20 cellular contexts compared by ENCODE assay signal in genomic region chr2:15834381-15835031, GRCh38.
DNase-seq lines count a peak whose midpoint lies in the region; ATAC-seq, FAIRE-seq and TF ChIP-seq lines count a peak whose summit lies in the region.
"Had no signal": no experiment of that assay in that cellular context is flagged by ENCODE, and none has a peak within 500 bp of the region (broad histone marks: within the 10 kb centered on the region; RNA-seq: fewer than 3 reads in every experiment).

No MANE protein-coding gene starts in this region.

- peak; percentile 8 for DNase-seq in activated effector memory CD4-positive, alpha-beta T cell treated with anti-CD3 and anti-CD28 coated beads, Interleukin-2, amount 50 U/mL, for 16 hours
- DNase-seq in activated effector memory CD4-positive, alpha-beta T cell treated with Interleukin-2 at 50 U/mL for 16 hours: no peak
- DNase-seq in nephron progenitor cell (no peak), urothelium cell line (ENCODE audit: low spot score) (no peak), amygdala (lab: John Stamatoyannopoulos, UW) (no peak)
- DNase-seq: Caco-2; CD4-positive, CD25-positive, alpha-beta regulatory T cell; CD8-positive, alpha-beta T cell; DMS153; DND-41; GM23248; H7; HCEC 1CT had no signal

- TF ChIP-seq CTCF in nephron progenitor cell (IDR thresholded peaks at IDR 0.05): no peak

- peaks cover 26% of the 10 kb centered on the region for H3K4me1 Mint-ChIP-seq in nephron progenitor cell
- H3K4me1 Mint-ChIP-seq: B cell; CD4-positive, CD25-positive, alpha-beta regulatory T cell had no signal

- H3K4me3 Mint-ChIP-seq in nephron progenitor cell: no peak overlapping the region
- H3K4me3 Mint-ChIP-seq: B cell; CD4-positive, CD25-positive, alpha-beta regulatory T cell; CD8-positive, alpha-beta T cell had no signal

- no peak for ATAC-seq in HG03097 (IDR thresholded peaks at IDR 0.05; ENCODE audit: low FRiP score, unreplicated experiment)
- ATAC-seq: CD8-positive, alpha-beta T cell had no signal

- peaks cover 13% of the 10 kb centered on the region for H3K36me3 Mint-ChIP-seq in nephron progenitor cell (ENCODE audit: low read depth)
- H3K36me3 Mint-ChIP-seq: CD4-positive, CD25-positive, alpha-beta regulatory T cell; CD8-positive, alpha-beta T cell had no signal

- FAIRE-seq in urothelium cell line (lab: Jason Lieb, UNC): peak; percentile 40
- FAIRE-seq: A204.1, G401.6, GM12892, GM19239, H1 had no signal

- H3K27me3 Mint-ChIP-seq in nephron progenitor cell (ENCODE audit: low read depth, poor library complexity): peaks cover 13% of the 10 kb centered on the region
- H3K27me3 Mint-ChIP-seq: B cell; CD4-positive, CD25-positive, alpha-beta regulatory T cell had no signal

- H3K27ac Mint-ChIP-seq in nephron progenitor cell: peak overlapping the region; percentile 52
- H3K27ac Mint-ChIP-seq: B cell; CD4-positive, CD25-positive, alpha-beta regulatory T cell; CD8-positive, alpha-beta T cell had no signal

- peaks cover 37% of the 10 kb centered on the region for H3K9me3 Mint-ChIP-seq in nephron progenitor cell
- H3K9me3 Mint-ChIP-seq: CD8-positive, alpha-beta T cell had no signal
